ENCODE assay signal across 7 cellular contexts in the genomic region with DNA sequence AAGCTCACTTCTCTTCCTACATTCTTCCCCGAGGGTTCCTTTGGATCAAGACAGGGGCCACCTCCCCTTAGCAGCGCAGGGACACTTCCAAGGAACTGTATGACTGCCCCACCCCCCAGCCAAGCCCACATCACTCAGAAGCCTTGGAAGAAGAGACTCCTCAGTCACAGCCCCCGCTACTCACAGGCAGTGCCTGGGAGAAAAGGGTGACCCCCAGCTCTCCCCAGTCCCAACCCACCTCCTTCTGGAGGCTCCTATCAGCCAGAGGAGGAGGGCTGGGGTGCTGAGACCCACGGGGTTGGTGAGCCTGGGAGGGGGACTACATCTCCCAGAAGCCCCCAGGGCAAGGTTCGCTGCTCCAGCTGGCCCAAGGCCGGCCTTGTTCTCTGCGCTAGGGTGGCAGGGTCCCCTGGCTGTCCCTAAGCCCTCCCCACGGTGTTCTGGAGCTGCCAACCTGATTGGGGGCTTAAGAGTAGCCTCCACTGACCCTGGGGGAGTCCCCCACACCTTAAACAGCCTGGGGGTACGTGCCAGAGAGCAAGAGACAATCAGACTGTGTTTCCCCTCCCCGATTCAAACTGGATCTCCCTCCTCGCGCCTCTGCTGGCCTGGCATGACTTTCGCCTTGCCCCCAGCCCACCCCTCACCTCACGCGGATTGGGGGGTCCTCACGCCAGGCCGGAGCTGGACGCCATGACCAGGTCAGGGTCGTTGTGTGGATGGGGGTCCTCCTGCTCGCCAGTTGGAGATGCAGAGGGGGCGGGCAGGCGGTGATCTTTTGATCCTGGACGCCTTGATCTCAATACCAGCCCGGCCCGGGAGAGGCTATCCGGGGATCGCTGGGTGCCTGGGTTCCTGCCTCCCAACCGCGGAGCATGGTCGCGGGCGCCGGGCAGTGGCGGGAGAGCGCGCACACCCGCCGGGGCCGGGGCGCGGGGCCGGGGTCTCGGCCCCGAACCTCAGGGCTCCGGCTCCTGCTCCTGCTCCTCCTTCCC. TPM values are rescaled to one million over a fixed set of nuclear protein-coding genes. Genes with fewer than 3 reads are reported as not detected.
DNase-seq lines count a peak whose midpoint lies in the region; ATAC-seq and TF ChIP-seq lines count a peak whose summit lies in the region.

No MANE protein-coding gene starts in this region.

- H3K27me3 ChIP-seq in neural progenitor cell: no peaks in the 10 kb centered on the region

- H3K27ac Mint-ChIP-seq in neural progenitor cell: peak overlapping the region; percentile 28

- H3K36me3 Mint-ChIP-seq in neural progenitor cell: no peaks in the 10 kb centered on the region

- H3K9ac ChIP-seq in neural progenitor cell: peak overlapping the region; percentile 34

- peak overlapping the region; percentile 99 for H3K4me2 ChIP-seq in neural progenitor cell

- H3K4me3 ChIP-seq in Jurkat, Clone E6-1 (ENCODE audit: low read length): peak overlapping the region; percentile 62
- peak overlapping the region; percentile 98 for H3K4me3 ChIP-seq in fibroblast of pulmonary artery (replicated peaks; ENCODE audit: low read depth, low read length)
- H3K4me3 ChIP-seq in neural progenitor cell: peak overlapping the region; percentile 98

- ATAC-seq in GM21717 (IDR thresholded peaks at IDR 0.05; ENCODE audit: unreplicated experiment): no peak

- H3K4me1 ChIP-seq in neural progenitor cell: peaks cover 56% of the 10 kb centered on the region

- DNase-seq in EL (peak; percentile 47), fibroblast of pulmonary artery (ENCODE audit: low read depth) (no peak), neural progenitor cell (ENCODE audit: low spot score) (peak; percentile 81), NCI-H1930 (lab: John Stamatoyannopoulos, UW) (no peak)
- no peak for DNase-seq in Jurkat, Clone E6-1 (ENCODE audit: low read depth, low spot score)
- peak; percentile 54 for DNase-seq in activated CD8-positive, alpha-beta memory T cell treated with anti-CD3 and anti-CD28 coated beads, Interleukin-2, amount 50 U/mL, for 4 hours

- TF ChIP-seq CTCF in fibroblast of pulmonary artery (IDR thresholded peaks at IDR 0.05; ENCODE audit: low read length, missing control alignments) (no peak), neural progenitor cell (IDR thresholded peaks at IDR 0.05) (no peak)

- H3K9me3 ChIP-seq in neural progenitor cell (ENCODE audit: low read depth): no peaks in the 10 kb centered on the region

- H3K79me2 ChIP-seq in neural progenitor cell (ENCODE audit: low read depth): peaks cover 56% of the 10 kb centered on the region

- H4K20me1 ChIP-seq in neural progenitor cell (ENCODE audit: low read depth): peaks cover 51% of the 10 kb centered on the region

- no peaks in the 10 kb centered on the region for H3K9me3 Mint-ChIP-seq in neural progenitor cell

- H3K4me1 Mint-ChIP-seq in neural progenitor cell: peaks cover 61% of the 10 kb centered on the region

- H3K36me3 ChIP-seq in neural progenitor cell: no peaks in the 10 kb centered on the region

- H3K27me3 Mint-ChIP-seq in neural progenitor cell (ENCODE audit: insufficient read depth, low read depth): peaks cover 14% of the 10 kb centered on the region

- no peak overlapping the region for H2AFZ ChIP-seq in neural progenitor cell (replicated peaks)

- peaks cover 48% of the 10 kb centered on the region for H3F3A ChIP-seq in neural progenitor cell (ENCODE audit: low read depth)

- H3K4me3 Mint-ChIP-seq in neural progenitor cell: peak overlapping the region; percentile 94

- no peak overlapping the region for H3K27ac ChIP-seq in neural progenitor cell

RNA-seq across cellular contexts. Expression of a gene that starts 0.8 kb away (rescaled TPM):
- polyA plus RNA-seq in Jurkat, Clone E6-1 (2012; ENCODE audit: insufficient read depth, insufficient read length): 9.8 TPM
- 3.0 and 7.2 TPM in 2 replicates for total RNA-seq in neural progenitor cell (ENCODE audit: low replicate concordance)

RNA-seq across cellular contexts. Expression of a gene that starts 31.2 kb away (rescaled TPM):
- not detected for polyA plus RNA-seq in Jurkat, Clone E6-1 (2012; ENCODE audit: insufficient read depth, insufficient read length)
- 0.43 TPM in 1 of 2 replicates, not detected in the other for total RNA-seq in neural progenitor cell (ENCODE audit: low replicate concordance)

RNA-seq across cellular contexts. Expression of a gene that starts 41.2 kb away (rescaled TPM):
- polyA plus RNA-seq in Jurkat, Clone E6-1 (2012; ENCODE audit: insufficient read depth, insufficient read length): not detected
- total RNA-seq in neural progenitor cell (ENCODE audit: low replicate concordance): not detected in 2 replicates

RNA-seq across cellular contexts. Expression of a gene that starts 46.7 kb away (rescaled TPM):
- not detected for polyA plus RNA-seq in Jurkat, Clone E6-1 (2012; ENCODE audit: insufficient read depth, insufficient read length)
- total RNA-seq in neural progenitor cell (ENCODE audit: low replicate concordance): not detected in 2 replicates

Comparison
In these comparisons a context has a peak if more than half of its experiments do, and no peak if none do; other contexts are left out.
1. DNase-seq: peak in EL (single experiment), activated CD8-positive, alpha-beta memory T cell treated with anti-CD3 and anti-CD28 coated beads, Interleukin-2, amount 50 U/mL, for 4 hours (single experiment) and neural progenitor cell (single experiment); none in Jurkat, Clone E6-1 (single experiment), fibroblast of pulmonary artery (single experiment) and NCI-H1930 (0 of 2).
2. Peak in every context shown above with its lines, with median percentiles within 50 percentile points of each other: H3K4me3 ChIP-seq.